Comparison of ENCODE assay signal across 8 cellular contexts in the genomic region with DNA sequence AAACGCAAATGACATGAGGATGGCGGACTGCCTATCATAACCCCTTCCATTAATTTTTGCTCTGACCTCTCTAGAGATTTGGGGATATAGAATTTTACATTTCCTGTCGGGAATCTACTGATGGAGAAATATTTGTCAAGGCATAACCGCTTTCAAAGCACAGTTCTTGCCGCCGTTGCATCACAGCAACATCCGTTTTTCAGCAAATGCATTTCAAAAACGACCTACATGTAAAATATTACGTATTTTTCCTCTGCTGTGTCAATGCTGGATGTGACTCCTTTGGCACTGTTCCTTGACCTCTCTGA. TPM values are rescaled to one million over a fixed set of nuclear protein-coding genes. Genes with fewer than 3 reads are reported as not detected.
DNase-seq lines count a peak whose midpoint lies in the region; ATAC-seq and TF ChIP-seq lines count a peak whose summit lies in the region.

No MANE protein-coding gene starts in this region.

- peak overlapping the region; percentile 52 for H3K9ac ChIP-seq in Karpas-422 (ENCODE audit: low read length)

- no peak for TF ChIP-seq CTCF in AG09309 (IDR thresholded peaks at IDR 0.05; ENCODE audit: control insufficient read depth, insufficient read depth, low read depth, low read length, missing control alignments)

- H2AFZ ChIP-seq in Karpas-422 (ENCODE audit: low read length): 0 out of 2 replicates have a peak overlapping the region, but pooled peaks have one; percentile 4

- no peaks in the 10 kb centered on the region for H3K27me3 Mint-ChIP-seq in naive thymus-derived CD4-positive, alpha-beta T cell

- POLR2A ChIA-PET in naive thymus-derived CD4-positive, alpha-beta T cell (lab: Charles Lee): interaction anchor here (0.7 to 1.7 kb wide), 10 partner anchors 11 to 214 kb away, joined by 3 to 9 read pairs (median 3); no protein-coding TSS in a partner anchor

- CTCF ChIA-PET in naive thymus-derived CD4-positive, alpha-beta T cell (lab: Charles Lee): interaction anchor here (1.4 to 3.4 kb wide), 2 partner anchors 164 to 220 kb away, joined by 5 to 10 read pairs; no protein-coding TSS in a partner anchor

- H4K20me1 ChIP-seq in Karpas-422 (ENCODE audit: insufficient read depth, low read depth, low read length): peaks cover 5% of the 10 kb centered on the region; the same call in 1 of the 2 replicates

- DNase-seq in AG09309 (ENCODE audit: low read depth) (no peak), Karpas-422 (no peak), A172 (ENCODE audit: low spot score) (no peak)
- no peak for DNase-seq in naive thymus-derived CD4-positive, alpha-beta T cell

- H3K4me1 Mint-ChIP-seq in naive thymus-derived CD4-positive, alpha-beta T cell: peaks cover 33 to 83% (median 64%) of the 10 kb centered on the region in 7 donors

- no peaks in the 10 kb centered on the region for H3K9me2 ChIP-seq in Karpas-422 (replicated peaks; ENCODE audit: insufficient read depth, low read length)

- H3K4me2 ChIP-seq in Karpas-422 (ENCODE audit: low read depth, low read length, poor library complexity, severe bottlenecking): peak overlapping the region; percentile 98

- peaks cover 0 to 8% (median 0%) of the 10 kb centered on the region in 11 donors for H3K9me3 Mint-ChIP-seq in naive thymus-derived CD4-positive, alpha-beta T cell

- intact Hi-C loops in naive thymus-derived CD4-positive, alpha-beta T cell (cut with micrococcal nuclease): loop anchor here in 1 of 2 donors (5.0 to 10.0 kb wide), 2 partner anchors 405 to 652 kb away; no protein-coding TSS in a partner anchor

- peak overlapping the region; percentile 40 for H3K27ac ChIP-seq in Karpas-422 (ENCODE audit: low read length)
- H3K27ac ChIP-seq in cingulate gyrus (ENCODE audit: low read depth, low read length): peak overlapping the region; percentile 89
- H3K27ac ChIP-seq in naive thymus-derived CD4-positive, alpha-beta T cell (ENCODE audit: low read depth, low read length): peak overlapping the region; percentile 91

- no peaks in the 10 kb centered on the region for H3K9me3 ChIP-seq in Karpas-422 (ENCODE audit: low read length)
- no peaks in the 10 kb centered on the region for H3K9me3 ChIP-seq in naive thymus-derived CD4-positive, alpha-beta T cell (ENCODE audit: control insufficient read depth in 2 of 3, low read length in 3 of 3)

- no peaks in the 10 kb centered on the region for H3K27me3 ChIP-seq in Karpas-422 (ENCODE audit: low read length)
- H3K27me3 ChIP-seq in naive thymus-derived CD4-positive, alpha-beta T cell (ENCODE audit: control insufficient read depth in 2 of 2, insufficient read depth in 2 of 2, low read length in 2 of 2): no peaks in the 10 kb centered on the region

- H3K4me3 ChIP-seq in AG09309 (ENCODE audit: control insufficient read depth, low read depth, low read length) (peak overlapping the region; percentile 60), Karpas-422 (ENCODE audit: low read length) (peak overlapping the region; percentile 88)
- H3K4me3 ChIP-seq in naive thymus-derived CD4-positive, alpha-beta T cell (ENCODE audit: low read length): peak overlapping the region; percentile 69

- peak overlapping the region; percentile 79 to 94 (median 90) for H3K27ac Mint-ChIP-seq in naive thymus-derived CD4-positive, alpha-beta T cell

- peaks cover 6% of the 10 kb centered on the region; the same call in 1 of the 2 replicates for H3K36me3 ChIP-seq in Karpas-422 (ENCODE audit: insufficient read depth, low read length)
- H3K36me3 ChIP-seq in naive thymus-derived CD4-positive, alpha-beta T cell (ENCODE audit: control insufficient read depth in 2 of 3, insufficient read depth in 3 of 3, low read length in 3 of 3): peaks cover 0 to 14% (median 0%) of the 10 kb centered on the region in 3 experiments

- peaks cover 63% of the 10 kb centered on the region for H3K4me1 ChIP-seq in Karpas-422 (ENCODE audit: low read length)
- H3K4me1 ChIP-seq in naive thymus-derived CD4-positive, alpha-beta T cell (ENCODE audit: control insufficient read depth in 2 of 2, insufficient read depth in 2 of 2, low read length in 2 of 2): peaks cover 39 to 43% of the 10 kb centered on the region in 2 donors

- ATAC-seq in naive thymus-derived CD4-positive, alpha-beta T cell: no peak
- ATAC-seq in HG02642 (IDR thresholded peaks at IDR 0.05; ENCODE audit: poor library complexity, unreplicated experiment) (no peak), GM18873 (IDR thresholded peaks at IDR 0.05; ENCODE audit: low FRiP score, unreplicated experiment) (no peak), HG03432 (IDR thresholded peaks at IDR 0.05; ENCODE audit: unreplicated experiment) (no peak)

- H3K36me3 Mint-ChIP-seq in naive thymus-derived CD4-positive, alpha-beta T cell: peaks cover 0 to 6% (median 0%) of the 10 kb centered on the region in 5 donors

- peak overlapping the region; percentile 85 to 98 (median 92) for H3K4me3 Mint-ChIP-seq in naive thymus-derived CD4-positive, alpha-beta T cell

- peaks cover 89% of the 10 kb centered on the region for H3K79me2 ChIP-seq in Karpas-422 (ENCODE audit: low read length)

RNA-seq across cellular contexts. Expression of a gene that starts 4.9 kb away (rescaled TPM):
- total RNA-seq in Karpas-422 (2014; rRNA removed; shearing (Covaris generic); ENCODE audit: low replicate concordance): 19.3 and 29.2 TPM in 2 replicates
- total RNA-seq in naive thymus-derived CD4-positive, alpha-beta T cell: 10 to 100 TPM; 51.5 to 73.6 (median 70.9) TPM
- polyA plus RNA-seq in naive thymus-derived CD4-positive, alpha-beta T cell: 10 to 100 TPM; 35.8 to 48.2 TPM
- 36.1 and 41.1 TPM in 2 replicates for total RNA-seq in A172 (2014; rRNA removed; shearing (Covaris generic))

RNA-seq across cellular contexts. Expression of a gene that starts 5.0 kb away (rescaled TPM):
- total RNA-seq in Karpas-422 (2014; rRNA removed; shearing (Covaris generic); ENCODE audit: low replicate concordance): 0.48 and 0.97 TPM in 2 replicates
- 10 to 100 TPM in 1 of 5 experiments, 1 to 10 TPM in 4; 1.3 to 10.7 (median 9.7) TPM for total RNA-seq in naive thymus-derived CD4-positive, alpha-beta T cell
- 1 to 10 TPM; 2.2 to 2.3 TPM for polyA plus RNA-seq in naive thymus-derived CD4-positive, alpha-beta T cell
- 0.93 and 1.5 TPM in 2 replicates for total RNA-seq in A172 (2014; rRNA removed; shearing (Covaris generic))

Comparison
In these comparisons a context has a peak if more than half of its experiments do, and no peak if none do; other contexts are left out.
1. H3K27ac ChIP-seq: peak in every context shown above with its lines; median percentile 91 in naive thymus-derived CD4-positive, alpha-beta T cell; 89 in cingulate gyrus; 40 in Karpas-422.